In the genomic region with DNA sequence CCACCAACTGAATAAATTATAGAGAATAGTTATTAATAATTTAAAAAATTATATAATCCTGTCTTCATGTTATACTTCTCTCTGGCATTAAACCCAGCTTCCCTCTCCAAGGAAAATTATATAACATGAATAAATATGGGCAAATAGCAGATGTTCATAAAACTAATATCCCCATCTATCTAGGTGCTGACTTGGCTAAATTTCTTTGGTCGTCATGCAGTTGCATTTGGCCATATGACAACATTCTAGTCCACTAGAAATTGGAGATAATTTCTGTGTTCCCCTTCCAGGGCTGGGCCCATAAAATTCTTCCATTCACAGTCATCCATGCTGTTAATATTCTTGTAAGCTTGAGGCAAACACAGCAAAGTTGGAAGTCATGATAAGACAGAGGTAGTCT, we compare ENCODE assay signal across 8 cellular contexts.
"Had no signal": no experiment of that assay in that cellular context is flagged by ENCODE, and none has a peak within 500 bp of the region (broad histone marks: within the 10 kb centered on the region; RNA-seq: fewer than 3 reads in every experiment).

No MANE protein-coding gene starts in this region.

- H2AFZ ChIP-seq: GM23338 had no signal

- FAIRE-seq: H1, H54 had no signal

- H3K4me2 ChIP-seq: GM23338 had no signal

- H3K27ac ChIP-seq: HL-60 had no signal

- ATAC-seq: GM23338 had no signal

- DNase-seq: H9, HCEC 1CT, HFFc6, KBM-7 had no signal

- H3K4me3 ChIP-seq: GM23338 had no signal
